1 cellular context compared by ENCODE assay signal in the genomic region with DNA sequence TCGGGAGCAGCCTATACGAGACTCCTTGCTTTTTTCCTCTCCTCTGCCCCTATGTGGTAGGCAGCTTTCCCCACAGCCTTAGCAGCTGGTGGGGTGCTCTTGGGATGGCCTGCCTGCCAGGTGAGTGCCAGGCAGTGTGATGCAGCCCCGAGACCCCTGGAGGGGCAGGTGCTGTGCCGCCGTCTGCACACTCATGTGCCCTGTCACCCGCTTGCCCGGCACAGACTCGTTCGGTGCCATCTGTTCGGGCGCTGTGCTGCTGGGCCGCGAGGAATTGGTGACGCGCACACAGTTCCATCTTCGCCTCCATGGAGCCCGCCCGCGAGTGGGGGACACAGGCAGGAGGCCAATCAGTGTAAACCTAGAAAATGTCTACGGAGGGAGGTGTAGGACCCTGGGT.
TF ChIP-seq lines count a peak whose summit lies in the region.

No MANE protein-coding gene starts in this region.

TF ChIP-seq in H1, 55 proteins besides CTCF, POLR2A, EP300 and RAD21:
- TF ChIP-seq PHF8 (conservative IDR thresholded peaks at IDR 0.05; ENCODE audit: low read depth, low read length) (no peak), CREB1 (IDR thresholded peaks at IDR 0.05) (no peak), EGR1 (IDR thresholded peaks at IDR 0.05; ENCODE audit: borderline replicate concordance, low read depth, low read length) (no peak), RFX5 (IDR thresholded peaks at IDR 0.05; ENCODE audit: borderline replicate concordance, low read depth, low read length) (no peak), CHD2 (IDR thresholded peaks at IDR 0.05; ENCODE audit: low read length) (no peak), HDAC6 (IDR thresholded peaks at IDR 0.05; ENCODE audit: low read depth, low read length) (no peak), BRCA1 (IDR thresholded peaks at IDR 0.05; ENCODE audit: low read depth, low read length) (no peak), CBX5 (IDR thresholded peaks at IDR 0.05; ENCODE audit: low read depth, low read length) (no peak), RXRA (IDR thresholded peaks at IDR 0.05; ENCODE audit: insufficient read depth, low read depth, low read length) (no peak), ATF3 (IDR thresholded peaks at IDR 0.05; ENCODE audit: insufficient read depth, low read depth, low read length) (no peak), E2F6 (IDR thresholded peaks at IDR 0.05) (no peak), MAFK (IDR thresholded peaks at IDR 0.05; ENCODE audit: low read depth, low read length) (no peak), TEAD4 (IDR thresholded peaks at IDR 0.05; ENCODE audit: low read depth, low read length) (no peak)
